Comparison of ENCODE assay signal across 10 cellular contexts in genomic region chr20:38754924-38755323, GRCh38. TPM values are rescaled to one million over a fixed set of nuclear protein-coding genes. Genes with fewer than 3 reads are reported as not detected.
"Had no signal": no experiment of that assay in that cellular context is flagged by ENCODE, and none has a peak within 500 bp of the region (broad histone marks: within the 10 kb centered on the region; RNA-seq: fewer than 3 reads in every experiment).

No MANE protein-coding gene starts in this region.

- ATAC-seq: HCT116, HepG2 had no signal

- H3K4me1 ChIP-seq: HAP-1 had no signal

- DNase-seq: GM23248, GOT3, H7, HFFc6 had no signal

- H3K9ac ChIP-seq: GM23248 had no signal

- H3K9me3 ChIP-seq: HAP-1 had no signal

- H3K4me3 ChIP-seq: GM23248, HAP-1 had no signal

- H3K27ac ChIP-seq: GM23248, HL-60 had no signal

- H2AFZ ChIP-seq: GM23248 had no signal

RNA-seq across cellular contexts. Expression of gene SLC32A1, which starts 30.6 kb away (rescaled TPM):
- total RNA-seq: GM23248, H4, H7, HepG2, HFFc6, HT1080 had no signal

RNA-seq across cellular contexts. Expression of gene PPP1R16B, which starts 50.6 kb away (rescaled TPM):
- total RNA-seq: GM23248, H4, HFFc6 had no signal
